8 cellular contexts compared by ENCODE assay signal in genomic region chr9:6055213-6055612, GRCh38. TPM values are rescaled to one million over a fixed set of nuclear protein-coding genes. Genes with fewer than 3 reads are reported as not detected.
DNase-seq lines count a peak whose midpoint lies in the region; ATAC-seq, FAIRE-seq and TF ChIP-seq lines count a peak whose summit lies in the region.

No MANE protein-coding gene starts in this region.

- H3K9ac ChIP-seq in GM12878 (ENCODE audit: control insufficient read depth, insufficient read depth, low read length) = no peak overlapping the region

- DNase-seq in CD4-positive, alpha-beta memory T cell = peak; percentile 53 to 65 (median 59)
- DNase-seq in HTR-8/SVneo (ENCODE audit: insufficient read length, low spot score) (peak; percentile 46), NOMO-1 treated with dmso at 0.1 percent for 144 hours (lab: John Stamatoyannopoulos, UW; ENCODE audit: unreplicated experiment) (peak; percentile 57), GM12878 (ENCODE audit: low read depth, low spot score) (peak; percentile 58), inferior parietal cortex (ENCODE audit: extremely low spot score) (peak; percentile 86), ecto neural progenitor cell (ENCODE audit: low spot score) (no peak)
- peak; percentile 7 to 23 for DNase-seq in stimulated activated CD4-positive, alpha-beta T cell treated with anti-CD3 and anti-CD28 coated beads, Interleukin-4, amount 100 ng/mL, for 48 hours (ENCODE audit: low read depth in 2 of 2)

- TF ChIP-seq POLR2A in GM12878 (IDR thresholded peaks at IDR 0.05; ENCODE audit: low read depth, low read length) = no peak

- H3K36me3 Mint-ChIP-seq in CD4-positive, alpha-beta memory T cell = no peaks in the 10 kb centered on the region

- peak; percentile 96 for TF ChIP-seq RAD21 in GM12878 (IDR thresholded peaks at IDR 0.05; ENCODE audit: insufficient read depth, low read depth, low read length)

- RAD21 ChIA-PET in GM12878 (lab: Charles Lee; ENCODE audit: unreplicated experiment) = interaction anchor here (0.7 to 5.0 kb wide), 4 partner anchors 40 to 251 kb away, joined by 3 to 91 read pairs (median 6); partner anchors contain the start of gene RANBP6

- H3K27ac ChIP-seq in CD4-positive, alpha-beta memory T cell (ENCODE audit: low read depth, low read length) = no peak overlapping the region
- no peak overlapping the region for H3K27ac ChIP-seq in GM12878 (ENCODE audit: control insufficient read depth, insufficient read depth)

- H3K4me1 ChIP-seq in CD4-positive, alpha-beta memory T cell (ENCODE audit: insufficient read depth, low read length) = no peaks in the 10 kb centered on the region
- peaks cover 19% of the 10 kb centered on the region for H3K4me1 ChIP-seq in GM12878 (ENCODE audit: control insufficient read depth, insufficient read depth, low read length)

- WGBS in GM12878 (ENCODE audit: insufficient coverage, insufficient replicate concordance, low lambda C conversion rate, missing lambda C conversion rate) = 4% methylated on average over 2 of the region's 2 CpGs

- ATAC-seq in GM18517 (IDR thresholded peaks at IDR 0.05; ENCODE audit: unreplicated experiment) (peak; percentile 68), GM12878 (peak; percentile 84)

- H4K20me1 ChIP-seq in GM12878 (ENCODE audit: control insufficient read depth, insufficient read depth) = no peaks in the 10 kb centered on the region

- POLR2A ChIA-PET in CD4-positive, alpha-beta memory T cell (lab: Charles Lee; ENCODE audit: partially characterized antibody) = no interaction called here
- POLR2A ChIA-PET in GM12878 (lab: Charles Lee) = no interaction called here

- no peak for TF ChIP-seq EP300 in GM12878 (IDR thresholded peaks at IDR 0.05; ENCODE audit: borderline replicate concordance in 1 of 2, control insufficient read depth in 1 of 2, low read depth in 2 of 2, low read length in 2 of 2)

- H3K27me3 ChIP-seq in CD4-positive, alpha-beta memory T cell (ENCODE audit: insufficient read depth, low read length) = no peaks in the 10 kb centered on the region
- no peaks in the 10 kb centered on the region for H3K27me3 ChIP-seq in GM12878 (replicated peaks in 1 of 2; ENCODE audit: control insufficient read depth in 2 of 2, insufficient read depth in 2 of 2, low read length in 1 of 2)

- H3K4me3 ChIP-seq in CD4-positive, alpha-beta memory T cell (ENCODE audit: low read length in 2 of 2) = no peak overlapping the region
- H3K4me3 ChIP-seq in GM12878 = no peak overlapping the region

- H3K9me3 Mint-ChIP-seq in CD4-positive, alpha-beta memory T cell = peaks cover 0 to 8% (median 1%) of the 10 kb centered on the region in 8 donors

- peaks cover 0 to 7% (median 2%) of the 10 kb centered on the region in 4 donors for H3K4me1 Mint-ChIP-seq in CD4-positive, alpha-beta memory T cell

- H3K4me2 ChIP-seq in GM12878 (ENCODE audit: control insufficient read depth, insufficient read depth) = no peak overlapping the region

- H3K27ac Mint-ChIP-seq in CD4-positive, alpha-beta memory T cell = no peak overlapping the region

- in situ Hi-C loops in GM12878 (cut with MboI) = no loop called here

- BruUV-seq in GM12878 (replicated peaks; lab: Mats Ljungman, UMichigan) = no TSS peak

- FAIRE-seq in HTR-8/SVneo (lab: Jason Lieb, UNC) = peak; percentile 40
- FAIRE-seq in GM12878 (lab: Jason Lieb, UNC) = peak; percentile 38

- no peaks in the 10 kb centered on the region for H3K36me3 ChIP-seq in CD4-positive, alpha-beta memory T cell (ENCODE audit: insufficient read depth, low read length)
- H3K36me3 ChIP-seq in GM12878 (ENCODE audit: control insufficient read depth in 2 of 2, insufficient read depth in 2 of 2, low read length in 1 of 2) = no peaks in the 10 kb centered on the region

- H3K27me3 Mint-ChIP-seq in CD4-positive, alpha-beta memory T cell = peaks cover 2 to 4% of the 10 kb centered on the region in 2 donors

- intact Hi-C loops in CD4-positive, alpha-beta memory T cell (cut with micrococcal nuclease) = loop anchor here (1.0 to 5.0 kb wide), 3 partner anchors 40 to 527 kb away; partner anchors contain the start of gene RANBP6
- intact Hi-C loops in GM12878 (cut with micrococcal nuclease; ENCODE audit: unreplicated experiment) = loop anchor here (1.0 to 10.0 kb wide), 3 partner anchors 132 to 510 kb away; no protein-coding TSS in a partner anchor

- no peak overlapping the region for H3K4me3 Mint-ChIP-seq in CD4-positive, alpha-beta memory T cell

- CTCF ChIA-PET in CD4-positive, alpha-beta memory T cell (lab: Charles Lee; ENCODE audit: partially characterized antibody) = interaction anchor here (1.4 to 2.6 kb wide), 6 partner anchors 20 to 248 kb away, joined by 4 to 11 read pairs (median 4); a partner anchor contains a TSS
- CTCF ChIA-PET in GM12878 (lab: Yijun Ruan, JAX) = interaction anchor here (0.6 to 13.5 kb wide), 11 partner anchors 9 to 252 kb away, joined by 3 to 288 read pairs (median 19); no protein-coding TSS in a partner anchor

- SMC1A ChIA-PET in GM12878 (lab: Charles Lee; ENCODE audit: uncharacterized antibody, unreplicated experiment) = interaction anchor here (0.8 to 4.0 kb wide), 7 partner anchors 12 to 251 kb away, joined by 3 to 62 read pairs (median 6); no protein-coding TSS in a partner anchor

- peak; percentile 51 to 79 (median 64); a peak in 5 of 6 replicates for TF ChIP-seq CTCF in GM12878 (IDR thresholded peaks at IDR 0.05 in 2 of 3, conservative IDR thresholded peaks at IDR 0.05 in 1 of 3; ENCODE audit: control insufficient read depth in 2 of 3, extremely low read depth in 1 of 3, insufficient read depth in 1 of 3, low read depth in 3 of 3, low read length in 3 of 3)

- no peaks in the 10 kb centered on the region for H3K79me2 ChIP-seq in GM12878 (ENCODE audit: control insufficient read depth, insufficient read depth, low read length)

- H2AFZ ChIP-seq in GM12878 (ENCODE audit: control insufficient read depth, low read depth, low read length) = peak overlapping the region; percentile 62

- H3K9me3 ChIP-seq in CD4-positive, alpha-beta memory T cell (ENCODE audit: control insufficient read depth in 1 of 2, low read length in 2 of 2) = no peaks in the 10 kb centered on the region
- H3K9me3 ChIP-seq in GM12878 (replicated peaks; ENCODE audit: control insufficient read depth, insufficient read depth, low read length) = no peaks in the 10 kb centered on the region

TF ChIP-seq in GM12878, 131 proteins besides CTCF, POLR2A, EP300 and RAD21 (continues in another document):
- TF ChIP-seq SUZ12 (IDR thresholded peaks at IDR 0.05; ENCODE audit: unreplicated experiment) = no peak
- TF ChIP-seq, protein P1, sequence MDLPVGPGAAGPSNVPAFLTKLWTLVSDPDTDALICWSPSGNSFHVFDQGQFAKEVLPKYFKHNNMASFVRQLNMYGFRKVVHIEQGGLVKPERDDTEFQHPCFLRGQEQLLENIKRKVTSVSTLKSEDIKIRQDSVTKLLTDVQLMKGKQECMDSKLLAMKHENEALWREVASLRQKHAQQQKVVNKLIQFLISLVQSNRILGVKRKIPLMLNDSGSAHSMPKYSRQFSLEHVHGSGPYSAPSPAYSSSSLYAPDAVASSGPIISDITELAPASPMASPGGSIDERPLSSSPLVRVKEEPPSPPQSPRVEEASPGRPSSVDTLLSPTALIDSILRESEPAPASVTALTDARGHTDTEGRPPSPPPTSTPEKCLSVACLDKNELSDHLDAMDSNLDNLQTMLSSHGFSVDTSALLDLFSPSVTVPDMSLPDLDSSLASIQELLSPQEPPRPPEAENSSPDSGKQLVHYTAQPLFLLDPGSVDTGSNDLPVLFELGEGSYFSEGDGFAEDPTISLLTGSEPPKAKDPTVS (IDR thresholded peaks at IDR 0.05; ENCODE audit: low read depth, low read length) = no peak
- peak; percentile 41 for TF ChIP-seq E2F8 (IDR thresholded peaks at IDR 0.05; ENCODE audit: low read depth, partially characterized antibody)
- TF ChIP-seq SMC3 (IDR thresholded peaks at IDR 0.05; ENCODE audit: borderline replicate concordance, low read length) = peak; percentile 88
- TF ChIP-seq FOXM1 (IDR thresholded peaks at IDR 0.05; ENCODE audit: low read depth, low read length) = 0 out of 2 replicates have a peak, but pooled peaks have one; percentile 21

RNA-seq across cellular contexts. Expression of gene RANBP6, which starts 39.8 kb away (rescaled TPM):
- total RNA-seq in CD4-positive, alpha-beta memory T cell = 10 to 100 TPM; 36.0 to 36.7 TPM
- polyA plus RNA-seq in CD4-positive, alpha-beta memory T cell = 10 to 100 TPM; 20.4 to 24.7 TPM
- total RNA-seq in GM12878 (2013; cell fraction: nucleolus; rRNA removed) = 38.5 and 40.8 TPM in 2 replicates
- 20.4 and 21.7 TPM in 2 replicates for total RNA-seq in GM12878 (2014; rRNA removed)
- total RNA-seq in GM12878 (2014; rRNA removed; fragmentation: Illumina TruSeq; extraction: Trizol) = 24.1 and 24.2 TPM in 2 replicates
- total RNA-seq in GM12878 (2021) = 17.1 and 18.1 TPM in 2 replicates
- polyA plus RNA-seq in GM12878 (2011; ENCODE audit: low read depth) = 11.7 TPM
- 22.2 and 36.8 TPM in 2 replicates for polyA plus RNA-seq in GM12878 (2011; rRNA removed)
- 7.1 and 7.8 TPM in 2 replicates for polyA plus RNA-seq in GM12878 (2011; cell fraction: cytosol; rRNA removed)
- 17.8 TPM in 2 replicates for polyA plus RNA-seq in GM12878 (2011; cell fraction: nucleus; rRNA removed)
- 13.5 and 13.9 TPM in 2 replicates for polyA plus RNA-seq in GM12878 (2012)
- 18.3 and 24.4 TPM in 2 replicates for polyA plus RNA-seq in GM12878 (2014; fragmentation: Illumina TruSeq; extraction: Trizol)
- 10 to 100 TPM; 10.9 to 11.7 TPM for polyA plus RNA-seq in GM12878 (2014; fragmentation: Nextera tagmentation; extraction: Ambion mirVana)
- polyA plus RNA-seq in GM12878 (2014; rRNA removed) = 11.5 and 16.6 TPM in 2 replicates
- 10 to 100 TPM; 26.3 to 26.9 TPM for polyA plus RNA-seq in GM12878 (2016; fragmentation: Nextera tagmentation; extraction: Ambion mirVana)
- polyA minus RNA-seq in GM12878 (2011; rRNA and poly(A)+ RNA removed) = 13.1 and 21.1 TPM in 2 replicates
- 9.2 and 9.7 TPM in 2 replicates for polyA minus RNA-seq in GM12878 (2011; cell fraction: cytosol; rRNA and poly(A)+ RNA removed)
- 18.9 and 20.3 TPM in 2 replicates for polyA minus RNA-seq in GM12878 (2011; cell fraction: nucleus; rRNA and poly(A)+ RNA removed)
